In the genomic region with DNA sequence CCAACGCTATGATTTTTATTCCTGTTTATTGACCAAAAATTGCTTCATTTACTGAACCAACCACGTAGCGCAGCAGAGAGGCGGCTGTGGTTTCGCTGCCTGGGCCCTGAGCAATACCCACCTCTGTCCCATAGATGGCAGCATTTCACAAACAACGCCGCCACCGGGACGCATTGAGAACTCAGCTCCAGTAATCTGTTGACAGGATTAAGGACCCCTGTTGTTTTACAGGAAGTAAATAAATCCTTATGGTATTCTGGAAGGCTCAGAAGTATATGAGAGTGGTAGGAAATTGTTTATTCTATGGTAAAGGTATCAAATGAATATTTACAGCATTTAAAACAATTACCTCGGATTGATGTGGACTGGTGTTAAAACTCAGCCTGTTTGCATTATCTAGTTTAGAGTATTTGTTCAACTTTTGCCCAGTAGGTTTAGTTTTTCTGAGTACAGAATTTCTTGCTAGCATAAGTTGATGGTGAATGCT, we compare ENCODE assay signal across 8 cellular contexts.
DNase-seq lines count a peak whose midpoint lies in the region; ATAC-seq and TF ChIP-seq lines count a peak whose summit lies in the region.

No MANE protein-coding gene starts in this region.

- H3K36me3 Mint-ChIP-seq in natural killer cell = no peaks in the 10 kb centered on the region

- H3K9me3 Mint-ChIP-seq in natural killer cell = peaks cover 3 to 5% of the 10 kb centered on the region in 2 donors

- H3K4me3 Mint-ChIP-seq in natural killer cell = no peak overlapping the region

- H3K27ac ChIP-seq in esophagus muscularis mucosa (replicated peaks in 1 of 4) = no peak overlapping the region

- no peaks in the 10 kb centered on the region for H3K27me3 Mint-ChIP-seq in natural killer cell (ENCODE audit: low read depth in 2 of 2)

- intact Hi-C loops in esophagus muscularis mucosa (cut with DNase I) (loop anchor here (5.0 kb wide), 1 partner anchor 1454 kb away; no protein-coding TSS in a partner anchor), natural killer cell (cut with micrococcal nuclease) (loop anchor here (5.0 kb wide), 1 partner anchor 1449 kb away; no protein-coding TSS in a partner anchor)

- no peak overlapping the region for H3K4me3 ChIP-seq in esophagus muscularis mucosa

- peak in 2 of 3 experiments; percentile 77 to 88 for TF ChIP-seq CTCF in esophagus muscularis mucosa (IDR thresholded peaks at IDR 0.05)
- TF ChIP-seq CTCF in natural killer cell (IDR thresholded peaks at IDR 0.05) = peak; percentile 67

- peaks cover 0 to 6% of the 10 kb centered on the region in 2 donors for H3K4me1 Mint-ChIP-seq in natural killer cell

- H3K27ac Mint-ChIP-seq in natural killer cell = no peak overlapping the region

- peak; percentile 96 for ATAC-seq in GM21447 (IDR thresholded peaks at IDR 0.05; ENCODE audit: unreplicated experiment)
- peak; percentile 68 to 88 (median 74) for ATAC-seq in natural killer cell

- DNase-seq in DMS53 (lab: John Stamatoyannopoulos, UW) (peak; percentile 74), HT-29 (ENCODE audit: low spot score) (peak; percentile 78), NOMO-1 treated with dmso at 0.1 percent for 144 hours (lab: John Stamatoyannopoulos, UW; ENCODE audit: unreplicated experiment) (peak; percentile 33), esophagus muscularis mucosa (ENCODE audit: extremely low spot score) (no peak), natural killer cell (peak; percentile 15), stromal cell of bone marrow (ENCODE audit: low read depth) (peak; percentile 44)
- DNase-seq in activated CD8-positive, alpha-beta memory T cell treated with anti-CD3 and anti-CD28 coated beads, Interleukin-2, amount 50 U/mL, for 48 hours = peak; percentile 77

- 3% methylated on average over 10 of the region's 10 CpGs for WGBS in esophagus muscularis mucosa

- no peaks in the 10 kb centered on the region for H3K27me3 ChIP-seq in esophagus muscularis mucosa

- H3K9me3 ChIP-seq in esophagus muscularis mucosa = no peaks in the 10 kb centered on the region

- no peaks in the 10 kb centered on the region for H3K36me3 ChIP-seq in esophagus muscularis mucosa

- no peaks in the 10 kb centered on the region for H3K4me1 ChIP-seq in esophagus muscularis mucosa

- TF ChIP-seq EP300 in esophagus muscularis mucosa (IDR thresholded peaks at IDR 0.05) = no peak

- no peak for TF ChIP-seq POLR2A in esophagus muscularis mucosa (IDR thresholded peaks at IDR 0.05; ENCODE audit: low read depth)
